ENCODE assay signal across 8 cellular contexts in genomic region chr5:151771259-151772028, GRCh38. TPM values are rescaled to one million over a fixed set of nuclear protein-coding genes. Genes with fewer than 3 reads are reported as not detected.
A peak's percentile ranks its signal among the peaks of the same experiment; 100 is the strongest.
DNase-seq lines count a peak whose midpoint lies in the region; ATAC-seq, FAIRE-seq and TF ChIP-seq lines count a peak whose summit lies in the region.

TSS of gene G3BP1 (plus strand) at chr5:151771954. CDS start at chr5:151786621, 14,667 bp downstream.

- H3K27me3 ChIP-seq in adipocyte (replicated peaks; ENCODE audit: control insufficient read depth, insufficient read depth, low read length) (no peaks in the 10 kb centered on the region), pancreas (no peaks in the 10 kb centered on the region), tibial artery (no peaks in the 10 kb centered on the region)

- H3K36me3 ChIP-seq in adipocyte (ENCODE audit: control insufficient read depth, insufficient read depth, low read length, severe bottlenecking) = no peaks in the 10 kb centered on the region
- no peaks in the 10 kb centered on the region for H3K36me3 ChIP-seq in pancreas
- H3K36me3 ChIP-seq in tibial artery = no peaks in the 10 kb centered on the region

- peak within 1 kb of the TSS; percentile 99 for H3K9ac ChIP-seq in adipocyte (ENCODE audit: low read length)

- peak within 1 kb of the TSS; percentile 89 for H3K4me3 ChIP-seq in GM12875 (ENCODE audit: low read depth, low read length)
- H3K4me3 ChIP-seq in adipocyte (ENCODE audit: low read length) = peak within 1 kb of the TSS; percentile 96
- peak within 1 kb of the TSS; percentile 63 to 88 (median 77) for H3K4me3 ChIP-seq in pancreas
- peak within 1 kb of the TSS; percentile 76 to 84 for H3K4me3 ChIP-seq in tibial artery

- H3K4me1 ChIP-seq in adipocyte (ENCODE audit: control insufficient read depth, insufficient read depth, low read length) (peaks cover 33% of the 10 kb centered on the region), pancreas (peaks cover 9 to 24% (median 23%) of the 10 kb centered on the region in 3 donors), tibial artery (peaks cover 6 to 43% (median 28%) of the 10 kb centered on the region in 4 donors)

- peak within 1 kb of the TSS; percentile 95 to 97 (median 96) for H3K27ac ChIP-seq in pancreas
- H3K27ac ChIP-seq in tibial artery = peak within 1 kb of the TSS; percentile 97 to 98

- intact Hi-C loops in Right ventricle myocardium superior (cut with DNase I) (no loop called here), pancreas (cut with DNase I) (no loop called here), tibial artery (cut with DNase I; ENCODE audit: low total_unique reads) (loop anchor here (2.0 kb wide), 1 partner anchor 13 kb away; the partner anchor contains the start of gene ATOX1)

- H3K9me3 ChIP-seq in adipocyte (ENCODE audit: control insufficient read depth, low read length) (no peaks in the 10 kb centered on the region), pancreas (no peaks in the 10 kb centered on the region), tibial artery (no peaks in the 10 kb centered on the region)

- TF ChIP-seq CTCF in GM12875 (IDR thresholded peaks at IDR 0.05; ENCODE audit: borderline replicate concordance, insufficient read depth, low read depth, low read length) (peak; percentile 64), pancreas (IDR thresholded peaks at IDR 0.05) (peak; percentile 38 to 48 (median 42)), tibial artery (IDR thresholded peaks at IDR 0.05) (peak; percentile 1 to 40)

- peak; percentile 99 for FAIRE-seq in pancreas (lab: Jason Lieb, UNC)

- DNase-seq in NCI-H1436 (lab: John Stamatoyannopoulos, UW) (peak; percentile 100), T follicular helper cell (ENCODE audit: low read depth) (peak; percentile 99), adipocyte (ENCODE audit: low read depth) (peak; percentile 100), Right ventricle myocardium superior (peak; percentile 100), pancreas (peak; percentile 96 to 100 (median 100)), tibial artery (peak; percentile 100)

- WGBS in pancreas, 2 donors = 0% methylated on average over 49 of the region's 49 CpGs

- peak; percentile 83 for ATAC-seq in HG02798 (IDR thresholded peaks at IDR 0.05; ENCODE audit: poor library complexity, unreplicated experiment)
- peak; percentile 94 for ATAC-seq in Right ventricle myocardium superior (ENCODE audit: poor library complexity)
- peak; percentile 86 to 93 (median 87) for ATAC-seq in pancreas

RNA-seq across cellular contexts. Expression of gene G3BP1, which starts in this region (rescaled TPM):
- total RNA-seq in Right ventricle myocardium superior = 105 TPM
- total RNA-seq in pancreas = 10 to 100 TPM; 43.3 to 94.8 (median 75.0) TPM
- polyA plus RNA-seq in pancreas = 10 to 100 TPM in 1 of 2 donors, 1 to 10 TPM in 1; 7.8 to 15.6 TPM

Comparison
In these comparisons a context has a peak if more than half of its experiments do, and no peak if none do; other contexts are left out.
1. Peak in every context shown above with its lines: DNase-seq, ATAC-seq, H3K4me3 ChIP-seq and H3K27ac ChIP-seq.